Comparison of ENCODE assay signal across 2 cellular contexts in genomic region chr19:55669418-55670279, GRCh38.
TF ChIP-seq lines count a peak whose summit lies in the region.

No MANE protein-coding gene starts in this region.

TF ChIP-seq in IMR-90, 13 proteins besides CTCF, POLR2A, EP300 and RAD21:
- no peak for TF ChIP-seq SMC3 (IDR thresholded peaks at IDR 0.05; ENCODE audit: low read depth, low read length)
- TF ChIP-seq FOS (IDR thresholded peaks at IDR 0.05; ENCODE audit: low read depth, low read length), result no peak
- TF ChIP-seq RCOR1 (IDR thresholded peaks at IDR 0.05; ENCODE audit: insufficient replicate concordance, low read length), result no peak
- no peak for TF ChIP-seq CHD1 (IDR thresholded peaks at IDR 0.05; ENCODE audit: low read depth, low read length)
- TF ChIP-seq MAZ (IDR thresholded peaks at IDR 0.05; ENCODE audit: borderline replicate concordance, low read depth, low read length), result no peak
- TF ChIP-seq BHLHE40 (IDR thresholded peaks at IDR 0.05; ENCODE audit: low read depth, low read length), result no peak
- no peak for TF ChIP-seq MXI1 (IDR thresholded peaks at IDR 0.05; ENCODE audit: borderline replicate concordance, low read depth, low read length)
- no peak for TF ChIP-seq RFX5 (IDR thresholded peaks at IDR 0.05; ENCODE audit: low read depth, low read length)
- no peak for TF ChIP-seq USF2 (IDR thresholded peaks at IDR 0.05; ENCODE audit: low read depth, low read length)
- no peak for TF ChIP-seq CEBPB (IDR thresholded peaks at IDR 0.05; ENCODE audit: low read depth, low read length)
- TF ChIP-seq NFE2L2 (IDR thresholded peaks at IDR 0.05; ENCODE audit: low read depth, low read length), result no peak
- no peak for TF ChIP-seq ELK1 (IDR thresholded peaks at IDR 0.05; ENCODE audit: borderline replicate concordance, low read depth, low read length)
- no peak for TF ChIP-seq MAFK (IDR thresholded peaks at IDR 0.05; ENCODE audit: low read depth, low read length)

TF ChIP-seq in H1, 55 proteins besides CTCF, POLR2A, EP300 and RAD21:
- TF ChIP-seq POLR2AphosphoS5 (IDR thresholded peaks at IDR 0.05; ENCODE audit: low read depth, low read length), result peak; percentile 34; the same call in 1 of the 2 replicates
- no peak for TF ChIP-seq TEAD4 (IDR thresholded peaks at IDR 0.05; ENCODE audit: low read depth, low read length)
- no peak for TF ChIP-seq HDAC6 (IDR thresholded peaks at IDR 0.05; ENCODE audit: low read depth, low read length)
- no peak for TF ChIP-seq FOSL1 (IDR thresholded peaks at IDR 0.05; ENCODE audit: insufficient read depth, low read depth, low read length)
- no peak for TF ChIP-seq GABPA (IDR thresholded peaks at IDR 0.05; ENCODE audit: borderline replicate concordance, insufficient read depth, low read length)
- no peak for TF ChIP-seq ASH2L (IDR thresholded peaks at IDR 0.05; ENCODE audit: low read length)
- TF ChIP-seq CEBPB (IDR thresholded peaks at IDR 0.05; ENCODE audit: low read depth, low read length), result no peak
- TF ChIP-seq EGR1 (IDR thresholded peaks at IDR 0.05; ENCODE audit: borderline replicate concordance, low read depth, low read length), result no peak
